In the genomic region with DNA sequence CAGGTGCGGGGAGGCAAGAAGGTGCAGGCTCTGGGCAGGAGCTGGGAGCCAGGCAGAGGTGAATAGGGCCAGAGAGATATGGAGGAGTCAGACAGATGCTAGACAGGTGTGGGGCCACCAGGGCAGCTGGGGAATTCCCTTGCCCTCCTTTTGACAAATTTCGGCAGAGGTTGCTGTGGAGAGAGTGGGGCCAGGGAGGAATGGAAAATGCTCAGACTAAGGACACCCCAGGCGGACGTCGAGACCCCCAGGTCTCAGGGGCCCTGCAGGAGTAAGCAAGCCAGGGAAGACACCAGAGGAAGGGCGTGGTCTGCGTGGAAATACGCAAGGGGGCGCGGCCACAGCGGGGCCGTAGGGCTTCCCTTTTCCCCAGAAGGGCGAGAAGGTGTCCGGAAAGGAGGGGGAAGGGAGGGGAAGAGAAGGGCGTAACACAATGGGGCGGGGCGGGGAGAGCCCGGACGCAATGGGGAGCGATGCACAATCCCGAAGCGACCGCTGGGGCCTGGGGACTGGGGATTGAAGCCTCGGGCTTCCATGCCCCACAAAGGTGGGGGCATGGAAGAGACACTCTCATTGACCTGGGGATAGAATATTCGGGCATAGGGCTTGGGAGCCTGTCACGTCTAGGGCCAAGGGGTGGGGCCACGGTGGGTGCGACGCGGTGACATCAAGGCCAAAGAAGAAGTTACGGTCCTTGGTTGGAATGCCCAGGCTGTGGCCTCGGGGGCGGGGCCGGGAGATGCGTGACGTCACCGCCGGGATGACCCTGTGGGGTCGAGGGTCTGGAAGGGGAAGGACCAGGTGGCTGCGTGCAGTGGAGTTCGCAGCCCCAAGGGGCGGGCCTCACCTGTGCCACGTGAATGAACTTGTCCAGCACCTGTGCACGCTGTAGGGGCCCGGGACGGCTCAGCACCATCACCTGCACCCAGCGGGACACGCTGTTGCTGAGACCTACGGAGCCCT, we compare ENCODE assay signal across 8 cellular contexts. TPM values are rescaled to one million over a fixed set of nuclear protein-coding genes. Genes with fewer than 3 reads are reported as not detected.
DNase-seq lines count a peak whose midpoint lies in the region; ATAC-seq and TF ChIP-seq lines count a peak whose summit lies in the region.

No MANE protein-coding gene starts in this region.

- no peaks in the 10 kb centered on the region for H3K36me3 ChIP-seq in esophagus muscularis mucosa
- H3K36me3 ChIP-seq in neuron (ENCODE audit: insufficient read depth, low read length): no peaks in the 10 kb centered on the region
- H3K36me3 ChIP-seq in vagina: no peaks in the 10 kb centered on the region
- H3K36me3 ChIP-seq in SK-N-SH (replicated peaks in 1 of 2; ENCODE audit: control insufficient read depth in 1 of 2, insufficient read depth in 2 of 2, low read length in 1 of 2): no peaks in the 10 kb centered on the region

- POLR2A ChIA-PET in SK-N-SH (lab: Yijun Ruan, JAX): no interaction called here

- H3K27ac ChIP-seq in esophagus muscularis mucosa (replicated peaks in 1 of 4): no peak overlapping the region
- no peak overlapping the region for H3K27ac ChIP-seq in vagina
- H3K27ac ChIP-seq in SK-N-SH (ENCODE audit: low read depth in 2 of 2, low read length in 1 of 2): no peak overlapping the region

- DNase-seq in ELF-1 (ENCODE audit: low read depth, low spot score) (peak; percentile 87), NCI-H1930 (lab: John Stamatoyannopoulos, UW) (peak; percentile 40 to 59), esophagus muscularis mucosa (ENCODE audit: extremely low spot score) (no peak), vagina (ENCODE audit: extremely low spot score in 2 of 2) (no peak), SK-N-SH (no peak)
- peak; percentile 74 to 82 for DNase-seq in activated CD4-positive, alpha-beta T cell treated with anti-CD3 and anti-CD28 coated beads, Interleukin-2, amount 50 U/mL, for 48 hours

- 11% methylated on average over 31 of the region's 49 CpGs for WGBS in esophagus muscularis mucosa
- 45% methylated on average over 40 of the region's 49 CpGs for WGBS in SK-N-SH (ENCODE audit: low lambda C conversion rate)

- H3K27me3 ChIP-seq in esophagus muscularis mucosa (peaks cover 0 to 83% (median 9%) of the 10 kb centered on the region in 4 donors), neuron (ENCODE audit: insufficient read depth, low read length) (peaks cover 15% of the 10 kb centered on the region), vagina (no peaks in the 10 kb centered on the region), SK-N-SH (ENCODE audit: insufficient read depth) (no peaks in the 10 kb centered on the region)

- H3K9me2 ChIP-seq in SK-N-SH: no peaks in the 10 kb centered on the region

- H3K9me3 ChIP-seq in esophagus muscularis mucosa: no peaks in the 10 kb centered on the region
- no peaks in the 10 kb centered on the region for H3K9me3 ChIP-seq in neuron (ENCODE audit: low read length)
- no peaks in the 10 kb centered on the region for H3K9me3 ChIP-seq in vagina
- H3K9me3 ChIP-seq in SK-N-SH: no peaks in the 10 kb centered on the region

- no peaks in the 10 kb centered on the region for H4K20me1 ChIP-seq in SK-N-SH (ENCODE audit: insufficient read depth)

- H3K4me2 ChIP-seq in SK-N-SH: no peak overlapping the region

- intact Hi-C loops in esophagus muscularis mucosa (cut with DNase I) (no loop called here), vagina (cut with DNase I) (no loop called here)

- no peaks in the 10 kb centered on the region for H3K79me2 ChIP-seq in SK-N-SH (ENCODE audit: insufficient read depth)

- H3F3A ChIP-seq in SK-N-SH (replicated peaks; ENCODE audit: insufficient read depth): no peaks in the 10 kb centered on the region

- H2AFZ ChIP-seq in neuron (ENCODE audit: low read depth, low read length) (peak overlapping the region; percentile 60), SK-N-SH (ENCODE audit: low read depth) (no peak overlapping the region)

- TF ChIP-seq CTCF in esophagus muscularis mucosa (IDR thresholded peaks at IDR 0.05): no peak
- TF ChIP-seq CTCF in vagina (IDR thresholded peaks at IDR 0.05): no peak
- no peak for TF ChIP-seq CTCF in SK-N-SH (IDR thresholded peaks at IDR 0.05)

- H3K4me1 ChIP-seq in esophagus muscularis mucosa (peaks cover 10 to 13% (median 12%) of the 10 kb centered on the region in 4 donors), neuron (ENCODE audit: insufficient read depth, low read length) (peaks cover 3% of the 10 kb centered on the region), vagina (peaks cover 12% of the 10 kb centered on the region), SK-N-SH (ENCODE audit: control insufficient read depth in 1 of 2, insufficient read depth in 2 of 2, low read depth in 1 of 2, low read length in 1 of 2) (no peaks in the 10 kb centered on the region)

- H3K4me3 ChIP-seq in esophagus muscularis mucosa (peak overlapping the region; percentile 37 to 49 (median 38)), neuron (ENCODE audit: low read length) (peak overlapping the region; percentile 34), vagina (peak overlapping the region; percentile 19 to 26), SK-N-SH (ENCODE audit: low read depth in 2 of 2, low read length in 1 of 2) (no peak overlapping the region)

- no peak for TF ChIP-seq RAD21 in SK-N-SH (IDR thresholded peaks at IDR 0.05; ENCODE audit: low read length)

- CTCF ChIA-PET in SK-N-SH (lab: Yijun Ruan, JAX): interaction anchor here (1.1 kb wide), 1 partner anchor 15 kb away, joined by 3 read pairs; the partner anchor contains the start of gene FAM98C

- no peak for TF ChIP-seq EP300 in esophagus muscularis mucosa (IDR thresholded peaks at IDR 0.05)
- TF ChIP-seq EP300 in SK-N-SH (IDR thresholded peaks at IDR 0.05; ENCODE audit: borderline replicate concordance in 1 of 2, low read depth in 1 of 2, low read length in 1 of 2): no peak

- no peak overlapping the region for H3K9ac ChIP-seq in SK-N-SH

- no peak for ATAC-seq in HG03095 (IDR thresholded peaks at IDR 0.05; ENCODE audit: unreplicated experiment)

- TF ChIP-seq POLR2A in esophagus muscularis mucosa (IDR thresholded peaks at IDR 0.05; ENCODE audit: low read depth): no peak
- no peak for TF ChIP-seq POLR2A in vagina (IDR thresholded peaks at IDR 0.05)

TF ChIP-seq in SK-N-SH, 30 proteins besides CTCF, POLR2A, EP300 and RAD21:
- TF ChIP-seq FOSL2 (IDR thresholded peaks at IDR 0.05; ENCODE audit: borderline replicate concordance, low read depth): no peak
- TF ChIP-seq RFX5 (IDR thresholded peaks at IDR 0.05; ENCODE audit: low read length): no peak
- no peak for TF ChIP-seq GABPA (IDR thresholded peaks at IDR 0.05; ENCODE audit: low read depth)
- TF ChIP-seq, protein P1, sequence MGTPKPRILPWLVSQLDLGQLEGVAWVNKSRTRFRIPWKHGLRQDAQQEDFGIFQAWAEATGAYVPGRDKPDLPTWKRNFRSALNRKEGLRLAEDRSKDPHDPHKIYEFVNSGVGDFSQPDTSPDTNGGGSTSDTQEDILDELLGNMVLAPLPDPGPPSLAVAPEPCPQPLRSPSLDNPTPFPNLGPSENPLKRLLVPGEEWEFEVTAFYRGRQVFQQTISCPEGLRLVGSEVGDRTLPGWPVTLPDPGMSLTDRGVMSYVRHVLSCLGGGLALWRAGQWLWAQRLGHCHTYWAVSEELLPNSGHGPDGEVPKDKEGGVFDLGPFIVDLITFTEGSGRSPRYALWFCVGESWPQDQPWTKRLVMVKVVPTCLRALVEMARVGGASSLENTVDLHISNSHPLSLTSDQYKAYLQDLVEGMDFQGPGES (IDR thresholded peaks at IDR 0.05; ENCODE audit: low read depth, low read length): no peak
- TF ChIP-seq POLR2AphosphoS5 (IDR thresholded peaks at IDR 0.05; ENCODE audit: low read depth, low read length): no peak
- no peak for TF ChIP-seq RCOR1 (IDR thresholded peaks at IDR 0.05; ENCODE audit: low read length)
- TF ChIP-seq TCF12 (IDR thresholded peaks at IDR 0.05): no peak
- TF ChIP-seq MXI1 (IDR thresholded peaks at IDR 0.05; ENCODE audit: low read depth, low read length): no peak

RNA-seq across cellular contexts. Expression of gene RASGRP4, which starts 8.2 kb away (rescaled TPM):
- total RNA-seq in esophagus muscularis mucosa (1 to 10 TPM; 3.2 to 7.8 (median 4.4) TPM), vagina (2.9 TPM)
- polyA plus RNA-seq in SK-N-SH (2012; rRNA removed): not detected in 2 replicates
- polyA plus RNA-seq in SK-N-SH (2012; cell fraction: cytosol; rRNA removed): not detected in 2 replicates
- not detected in 2 replicates for polyA plus RNA-seq in SK-N-SH (2012; cell fraction: nucleus; rRNA removed)

RNA-seq across cellular contexts. Expression of gene FAM98C, which starts 14.9 kb away (rescaled TPM):
- total RNA-seq in esophagus muscularis mucosa (10 to 100 TPM; 16.2 to 22.0 (median 19.7) TPM), vagina (32.7 TPM)
- 24.9 and 26.7 TPM in 2 replicates for polyA plus RNA-seq in SK-N-SH (2012; rRNA removed)
- 10.6 and 16.0 TPM in 2 replicates for polyA plus RNA-seq in SK-N-SH (2012; cell fraction: cytosol; rRNA removed)
- polyA plus RNA-seq in SK-N-SH (2012; cell fraction: nucleus; rRNA removed): 64.7 and 94.3 TPM in 2 replicates

RNA-seq across cellular contexts. Expression of gene RYR1, which starts 15.7 kb away (rescaled TPM):
- 1 to 10 TPM in 3 of 4 donors, under 1 TPM in 1; 0.99 to 4.0 (median 2.7) TPM for total RNA-seq in esophagus muscularis mucosa
- 1.5 TPM for total RNA-seq in vagina
- polyA plus RNA-seq in SK-N-SH (2012; rRNA removed): under 0.01 TPM in 2 replicates
- under 0.01 TPM in 2 replicates for polyA plus RNA-seq in SK-N-SH (2012; cell fraction: cytosol; rRNA removed)
- polyA plus RNA-seq in SK-N-SH (2012; cell fraction: nucleus; rRNA removed): 0.02 and 0.08 TPM in 2 replicates

RNA-seq across cellular contexts. Expression of gene SPRED3, which starts 29.3 kb away (rescaled TPM):
- total RNA-seq in esophagus muscularis mucosa (under 1 TPM; 0.46 to 0.83 (median 0.59) TPM), vagina (0.49 TPM)
- polyA plus RNA-seq in SK-N-SH (2012; rRNA removed): 10.5 and 11.1 TPM in 2 replicates
- 4.3 and 5.6 TPM in 2 replicates for polyA plus RNA-seq in SK-N-SH (2012; cell fraction: cytosol; rRNA removed)
- polyA plus RNA-seq in SK-N-SH (2012; cell fraction: nucleus; rRNA removed): 50.6 and 58.3 TPM in 2 replicates

RNA-seq across cellular contexts. Expression of gene GGN, which starts 30.0 kb away (rescaled TPM):
- total RNA-seq in esophagus muscularis mucosa: 1 to 10 TPM in 1 of 4 donors, under 1 TPM in 2, not detected in 1; 0.33 to 2.2 (median 0.91) TPM
- not detected for total RNA-seq in vagina
- polyA plus RNA-seq in SK-N-SH (2012; rRNA removed): 0.48 and 0.52 TPM in 2 replicates
- polyA plus RNA-seq in SK-N-SH (2012; cell fraction: cytosol; rRNA removed): 0.37 and 0.63 TPM in 2 replicates
- 2.0 and 4.0 TPM in 2 replicates for polyA plus RNA-seq in SK-N-SH (2012; cell fraction: nucleus; rRNA removed)

Comparison
In these comparisons a context has a peak if more than half of its experiments do, and no peak if none do; other contexts are left out.
1. DNase-seq: peak in ELF-1 (single experiment), NCI-H1930 (2 of 2) and activated CD4-positive, alpha-beta T cell treated with anti-CD3 and anti-CD28 coated beads, Interleukin-2, amount 50 U/mL, for 48 hours (2 of 2); none in esophagus muscularis mucosa (single experiment), vagina (0 of 2) and SK-N-SH (single experiment).
2. H3K4me3 ChIP-seq: peak in esophagus muscularis mucosa (4 of 4), neuron (single experiment) and vagina (2 of 2); none in SK-N-SH (0 of 2).